ENCODE assay signal across 1 cellular context in the genomic region with DNA sequence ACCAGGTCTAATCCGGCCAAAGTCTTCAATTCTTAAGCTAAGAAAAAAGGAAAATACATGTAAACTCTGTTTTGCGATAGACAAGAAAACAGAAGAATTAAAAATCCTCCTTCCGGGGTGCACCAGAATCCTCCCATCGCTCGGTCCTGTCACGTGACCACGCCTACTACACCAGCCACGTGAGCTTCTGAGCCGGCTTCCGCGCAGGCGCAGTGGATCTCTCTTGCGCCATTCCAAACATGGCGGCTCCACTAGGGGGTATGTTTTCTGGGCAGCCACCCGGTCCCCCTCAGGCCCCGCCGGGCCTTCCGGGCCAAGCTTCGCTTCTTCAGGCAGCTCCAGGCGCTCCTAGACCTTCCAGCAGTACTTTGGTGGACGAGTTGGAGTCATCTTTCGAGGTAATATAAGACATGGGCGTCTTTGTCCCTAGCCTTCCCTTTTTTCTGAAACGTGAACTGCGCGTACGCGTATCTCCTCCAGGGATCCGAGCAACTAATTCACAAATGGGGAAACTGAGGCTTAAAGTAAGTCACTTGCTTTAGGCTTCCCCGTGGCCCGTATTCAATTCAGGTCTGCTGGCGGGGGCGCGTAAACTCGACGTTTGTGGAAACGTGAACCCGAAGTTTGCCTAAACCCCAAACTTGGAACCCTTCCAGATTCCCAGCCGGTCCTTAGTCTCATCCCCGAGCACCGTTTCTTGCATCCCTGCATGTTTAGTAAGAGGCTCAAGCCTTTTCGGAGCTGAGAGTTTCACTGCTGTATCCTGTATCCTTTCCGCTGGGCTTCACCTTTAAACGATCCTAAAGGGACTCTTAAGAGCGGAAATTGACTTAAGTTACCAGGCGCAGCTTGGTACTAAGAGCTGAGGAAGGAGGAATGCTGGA.
TF ChIP-seq lines count a peak whose summit lies in the region.

A gene with protein sequence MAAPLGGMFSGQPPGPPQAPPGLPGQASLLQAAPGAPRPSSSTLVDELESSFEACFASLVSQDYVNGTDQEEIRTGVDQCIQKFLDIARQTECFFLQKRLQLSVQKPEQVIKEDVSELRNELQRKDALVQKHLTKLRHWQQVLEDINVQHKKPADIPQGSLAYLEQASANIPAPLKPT (plus strand): TSS at position 226 of the 884 bp plus-strand sequence. CDS start 14 bp downstream, at position 240.

TF ChIP-seq in K562, 482 proteins besides CTCF, POLR2A, EP300 and RAD21 (continued from another document and continues in another):
- TF ChIP-seq, protein P1, sequence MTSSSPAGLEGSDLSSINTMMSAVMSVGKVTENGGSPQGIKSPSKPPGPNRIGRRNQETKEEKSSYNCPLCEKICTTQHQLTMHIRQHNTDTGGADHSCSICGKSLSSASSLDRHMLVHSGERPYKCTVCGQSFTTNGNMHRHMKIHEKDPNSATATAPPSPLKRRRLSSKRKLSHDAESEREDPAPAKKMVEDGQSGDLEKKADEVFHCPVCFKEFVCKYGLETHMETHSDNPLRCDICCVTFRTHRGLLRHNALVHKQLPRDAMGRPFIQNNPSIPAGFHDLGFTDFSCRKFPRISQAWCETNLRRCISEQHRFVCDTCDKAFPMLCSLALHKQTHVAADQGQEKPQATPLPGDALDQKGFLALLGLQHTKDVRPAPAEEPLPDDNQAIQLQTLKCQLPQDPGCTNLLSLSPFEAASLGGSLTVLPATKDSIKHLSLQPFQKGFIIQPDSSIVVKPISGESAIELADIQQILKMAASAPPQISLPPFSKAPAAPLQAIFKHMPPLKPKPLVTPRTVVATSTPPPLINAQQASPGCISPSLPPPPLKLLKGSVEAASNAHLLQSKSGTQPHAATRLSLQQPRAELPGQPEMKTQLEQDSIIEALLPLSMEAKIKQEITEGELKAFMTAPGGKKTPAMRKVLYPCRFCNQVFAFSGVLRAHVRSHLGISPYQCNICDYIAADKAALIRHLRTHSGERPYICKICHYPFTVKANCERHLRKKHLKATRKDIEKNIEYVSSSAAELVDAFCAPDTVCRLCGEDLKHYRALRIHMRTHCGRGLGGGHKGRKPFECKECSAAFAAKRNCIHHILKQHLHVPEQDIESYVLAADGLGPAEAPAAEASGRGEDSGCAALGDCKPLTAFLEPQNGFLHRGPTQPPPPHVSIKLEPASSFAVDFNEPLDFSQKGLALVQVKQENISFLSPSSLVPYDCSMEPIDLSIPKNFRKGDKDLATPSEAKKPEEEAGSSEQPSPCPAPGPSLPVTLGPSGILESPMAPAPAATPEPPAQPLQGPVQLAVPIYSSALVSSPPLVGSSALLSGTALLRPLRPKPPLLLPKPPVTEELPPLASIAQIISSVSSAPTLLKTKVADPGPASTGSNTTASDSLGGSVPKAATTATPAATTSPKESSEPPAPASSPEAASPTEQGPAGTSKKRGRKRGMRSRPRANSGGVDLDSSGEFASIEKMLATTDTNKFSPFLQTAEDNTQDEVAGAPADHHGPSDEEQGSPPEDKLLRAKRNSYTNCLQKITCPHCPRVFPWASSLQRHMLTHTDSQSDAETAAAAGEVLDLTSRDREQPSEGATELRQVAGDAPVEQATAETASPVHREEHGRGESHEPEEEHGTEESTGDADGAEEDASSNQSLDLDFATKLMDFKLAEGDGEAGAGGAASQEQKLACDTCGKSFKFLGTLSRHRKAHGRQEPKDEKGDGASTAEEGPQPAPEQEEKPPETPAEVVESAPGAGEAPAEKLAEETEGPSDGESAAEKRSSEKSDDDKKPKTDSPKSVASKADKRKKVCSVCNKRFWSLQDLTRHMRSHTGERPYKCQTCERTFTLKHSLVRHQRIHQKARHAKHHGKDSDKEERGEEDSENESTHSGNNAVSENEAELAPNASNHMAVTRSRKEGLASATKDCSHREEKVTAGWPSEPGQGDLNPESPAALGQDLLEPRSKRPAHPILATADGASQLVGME (CRISPR knock-in tag; IDR thresholded peaks at IDR 0.05), result no peak
- TF ChIP-seq GATAD2B (IDR thresholded peaks at IDR 0.05; ENCODE audit: borderline replicate concordance) (no peak), SNIP1 (IDR thresholded peaks at IDR 0.05; ENCODE audit: low read depth) (no peak), ESRRA (IDR thresholded peaks at IDR 0.05; ENCODE audit: borderline replicate concordance, low read depth) (no peak), CSDE1 (IDR thresholded peaks at IDR 0.05) (no peak), TEAD4 (IDR thresholded peaks at IDR 0.05; ENCODE audit: low read length) (no peak), TEAD4 (CRISPR knock-in tag; IDR thresholded peaks at IDR 0.05; ENCODE audit: borderline replicate concordance) (no peak), ATF1 (CRISPR knock-in tag; IDR thresholded peaks at IDR 0.05) (no peak), ATF1 (tag; IDR thresholded peaks at IDR 0.05) (peak; percentile 64), DACH1 (IDR thresholded peaks at IDR 0.05; ENCODE audit: partially characterized antibody) (no peak), E2F3 (CRISPR knock-in tag; IDR thresholded peaks at IDR 0.05) (no peak), ZNF146 (CRISPR knock-in tag; IDR thresholded peaks at IDR 0.05; ENCODE audit: unreplicated experiment) (no peak), SMAD1 (IDR thresholded peaks at IDR 0.05; ENCODE audit: low read depth, low read length, partially characterized antibody) (peak; percentile 63), TAF7 (tag; IDR thresholded peaks at IDR 0.05) (peak; percentile 95), ZNF239 (CRISPR knock-in tag; IDR thresholded peaks at IDR 0.05) (no peak), EHMT2 (IDR thresholded peaks at IDR 0.05) (no peak), IRF2 (CRISPR knock-in tag; IDR thresholded peaks at IDR 0.05) (no peak), ADNP (tag; IDR thresholded peaks at IDR 0.05) (0 out of 2 replicates have a peak, but pooled peaks have one; percentile 5), ZKSCAN1 (IDR thresholded peaks at IDR 0.05; ENCODE audit: low read depth, low read length) (no peak), CEBPB (tag; IDR thresholded peaks at IDR 0.05) (peak; percentile 98), ZNF785 (CRISPR knock-in tag; IDR thresholded peaks at IDR 0.05) (no peak), ZNF507 (tag; conservative IDR thresholded peaks at IDR 0.05) (no peak), ZNF165 (CRISPR knock-in tag; IDR thresholded peaks at IDR 0.05; ENCODE audit: borderline replicate concordance) (no peak), RFX7 (CRISPR knock-in tag; IDR thresholded peaks at IDR 0.05) (no peak), NCOA2 (IDR thresholded peaks at IDR 0.05; ENCODE audit: partially characterized antibody in 2 of 2) (no peak), TAF1 (IDR thresholded peaks at IDR 0.05; ENCODE audit: control insufficient read depth, extremely low read depth, insufficient read depth, low read length, severe bottlenecking) (peak; percentile 97), ELF1 (tag; IDR thresholded peaks at IDR 0.05) (peak; percentile 93), ZEB2 (IDR thresholded peaks at IDR 0.05) (no peak), MEF2A (IDR thresholded peaks at IDR 0.05; ENCODE audit: control insufficient read depth, low read depth, low read length) (no peak), MAFK (IDR thresholded peaks at IDR 0.05; ENCODE audit: low read length) (no peak), HLTF (IDR thresholded peaks at IDR 0.05) (no peak), ZNF354B (CRISPR knock-in tag; IDR thresholded peaks at IDR 0.05) (no peak), RAD51 (IDR thresholded peaks at IDR 0.05; ENCODE audit: borderline replicate concordance, low read depth) (peak; percentile 100), NFIX (CRISPR knock-in tag; IDR thresholded peaks at IDR 0.05; ENCODE audit: low read depth) (no peak), ZNF253 (CRISPR knock-in tag; conservative IDR thresholded peaks at IDR 0.05) (no peak), NR2C1 (IDR thresholded peaks at IDR 0.05) (no peak; the same call in 1 of the 2 replicates), NR2C1 (tag; IDR thresholded peaks at IDR 0.05) (0 out of 2 replicates have a peak, but pooled peaks have one; percentile 16), SMARCB1 (IDR thresholded peaks at IDR 0.05; ENCODE audit: insufficient read length, low read depth) (no peak)
- TF ChIP-seq, protein P2, sequence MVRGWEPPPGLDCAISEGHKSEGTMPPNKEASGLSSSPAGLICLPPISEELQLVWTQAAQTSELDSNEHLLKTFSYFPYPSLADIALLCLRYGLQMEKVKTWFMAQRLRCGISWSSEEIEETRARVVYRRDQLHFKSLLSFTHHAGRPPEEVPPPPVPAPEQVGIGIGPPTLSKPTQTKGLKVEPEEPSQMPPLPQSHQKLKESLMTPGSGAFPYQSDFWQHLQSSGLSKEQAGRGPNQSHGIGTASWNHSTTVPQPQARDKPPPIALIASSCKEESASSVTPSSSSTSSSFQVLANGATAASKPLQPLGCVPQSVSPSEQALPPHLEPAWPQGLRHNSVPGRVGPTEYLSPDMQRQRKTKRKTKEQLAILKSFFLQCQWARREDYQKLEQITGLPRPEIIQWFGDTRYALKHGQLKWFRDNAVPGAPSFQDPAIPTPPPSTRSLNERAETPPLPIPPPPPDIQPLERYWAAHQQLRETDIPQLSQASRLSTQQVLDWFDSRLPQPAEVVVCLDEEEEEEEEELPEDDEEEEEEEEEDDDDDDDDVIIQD (CRISPR knock-in tag; IDR thresholded peaks at IDR 0.05), result no peak
- TF ChIP-seq, protein P3, sequence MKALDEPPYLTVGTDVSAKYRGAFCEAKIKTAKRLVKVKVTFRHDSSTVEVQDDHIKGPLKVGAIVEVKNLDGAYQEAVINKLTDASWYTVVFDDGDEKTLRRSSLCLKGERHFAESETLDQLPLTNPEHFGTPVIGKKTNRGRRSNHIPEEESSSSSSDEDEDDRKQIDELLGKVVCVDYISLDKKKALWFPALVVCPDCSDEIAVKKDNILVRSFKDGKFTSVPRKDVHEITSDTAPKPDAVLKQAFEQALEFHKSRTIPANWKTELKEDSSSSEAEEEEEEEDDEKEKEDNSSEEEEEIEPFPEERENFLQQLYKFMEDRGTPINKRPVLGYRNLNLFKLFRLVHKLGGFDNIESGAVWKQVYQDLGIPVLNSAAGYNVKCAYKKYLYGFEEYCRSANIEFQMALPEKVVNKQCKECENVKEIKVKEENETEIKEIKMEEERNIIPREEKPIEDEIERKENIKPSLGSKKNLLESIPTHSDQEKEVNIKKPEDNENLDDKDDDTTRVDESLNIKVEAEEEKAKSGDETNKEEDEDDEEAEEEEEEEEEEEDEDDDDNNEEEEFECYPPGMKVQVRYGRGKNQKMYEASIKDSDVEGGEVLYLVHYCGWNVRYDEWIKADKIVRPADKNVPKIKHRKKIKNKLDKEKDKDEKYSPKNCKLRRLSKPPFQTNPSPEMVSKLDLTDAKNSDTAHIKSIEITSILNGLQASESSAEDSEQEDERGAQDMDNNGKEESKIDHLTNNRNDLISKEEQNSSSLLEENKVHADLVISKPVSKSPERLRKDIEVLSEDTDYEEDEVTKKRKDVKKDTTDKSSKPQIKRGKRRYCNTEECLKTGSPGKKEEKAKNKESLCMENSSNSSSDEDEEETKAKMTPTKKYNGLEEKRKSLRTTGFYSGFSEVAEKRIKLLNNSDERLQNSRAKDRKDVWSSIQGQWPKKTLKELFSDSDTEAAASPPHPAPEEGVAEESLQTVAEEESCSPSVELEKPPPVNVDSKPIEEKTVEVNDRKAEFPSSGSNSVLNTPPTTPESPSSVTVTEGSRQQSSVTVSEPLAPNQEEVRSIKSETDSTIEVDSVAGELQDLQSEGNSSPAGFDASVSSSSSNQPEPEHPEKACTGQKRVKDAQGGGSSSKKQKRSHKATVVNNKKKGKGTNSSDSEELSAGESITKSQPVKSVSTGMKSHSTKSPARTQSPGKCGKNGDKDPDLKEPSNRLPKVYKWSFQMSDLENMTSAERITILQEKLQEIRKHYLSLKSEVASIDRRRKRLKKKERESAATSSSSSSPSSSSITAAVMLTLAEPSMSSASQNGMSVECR (CRISPR knock-in tag; IDR thresholded peaks at IDR 0.05), result peak; percentile 82
- TF ChIP-seq, protein P4, sequence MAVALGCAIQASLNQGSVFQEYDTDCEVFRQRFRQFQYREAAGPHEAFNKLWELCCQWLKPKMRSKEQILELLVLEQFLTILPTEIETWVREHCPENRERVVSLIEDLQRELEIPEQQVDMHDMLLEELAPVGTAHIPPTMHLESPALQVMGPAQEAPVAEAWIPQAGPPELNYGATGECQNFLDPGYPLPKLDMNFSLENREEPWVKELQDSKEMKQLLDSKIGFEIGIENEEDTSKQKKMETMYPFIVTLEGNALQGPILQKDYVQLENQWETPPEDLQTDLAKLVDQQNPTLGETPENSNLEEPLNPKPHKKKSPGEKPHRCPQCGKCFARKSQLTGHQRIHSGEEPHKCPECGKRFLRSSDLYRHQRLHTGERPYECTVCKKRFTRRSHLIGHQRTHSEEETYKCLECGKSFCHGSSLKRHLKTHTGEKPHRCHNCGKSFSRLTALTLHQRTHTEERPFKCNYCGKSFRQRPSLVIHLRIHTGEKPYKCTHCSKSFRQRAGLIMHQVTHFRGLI (CRISPR knock-in tag; IDR thresholded peaks at IDR 0.05), result no peak
- TF ChIP-seq, protein P5, sequence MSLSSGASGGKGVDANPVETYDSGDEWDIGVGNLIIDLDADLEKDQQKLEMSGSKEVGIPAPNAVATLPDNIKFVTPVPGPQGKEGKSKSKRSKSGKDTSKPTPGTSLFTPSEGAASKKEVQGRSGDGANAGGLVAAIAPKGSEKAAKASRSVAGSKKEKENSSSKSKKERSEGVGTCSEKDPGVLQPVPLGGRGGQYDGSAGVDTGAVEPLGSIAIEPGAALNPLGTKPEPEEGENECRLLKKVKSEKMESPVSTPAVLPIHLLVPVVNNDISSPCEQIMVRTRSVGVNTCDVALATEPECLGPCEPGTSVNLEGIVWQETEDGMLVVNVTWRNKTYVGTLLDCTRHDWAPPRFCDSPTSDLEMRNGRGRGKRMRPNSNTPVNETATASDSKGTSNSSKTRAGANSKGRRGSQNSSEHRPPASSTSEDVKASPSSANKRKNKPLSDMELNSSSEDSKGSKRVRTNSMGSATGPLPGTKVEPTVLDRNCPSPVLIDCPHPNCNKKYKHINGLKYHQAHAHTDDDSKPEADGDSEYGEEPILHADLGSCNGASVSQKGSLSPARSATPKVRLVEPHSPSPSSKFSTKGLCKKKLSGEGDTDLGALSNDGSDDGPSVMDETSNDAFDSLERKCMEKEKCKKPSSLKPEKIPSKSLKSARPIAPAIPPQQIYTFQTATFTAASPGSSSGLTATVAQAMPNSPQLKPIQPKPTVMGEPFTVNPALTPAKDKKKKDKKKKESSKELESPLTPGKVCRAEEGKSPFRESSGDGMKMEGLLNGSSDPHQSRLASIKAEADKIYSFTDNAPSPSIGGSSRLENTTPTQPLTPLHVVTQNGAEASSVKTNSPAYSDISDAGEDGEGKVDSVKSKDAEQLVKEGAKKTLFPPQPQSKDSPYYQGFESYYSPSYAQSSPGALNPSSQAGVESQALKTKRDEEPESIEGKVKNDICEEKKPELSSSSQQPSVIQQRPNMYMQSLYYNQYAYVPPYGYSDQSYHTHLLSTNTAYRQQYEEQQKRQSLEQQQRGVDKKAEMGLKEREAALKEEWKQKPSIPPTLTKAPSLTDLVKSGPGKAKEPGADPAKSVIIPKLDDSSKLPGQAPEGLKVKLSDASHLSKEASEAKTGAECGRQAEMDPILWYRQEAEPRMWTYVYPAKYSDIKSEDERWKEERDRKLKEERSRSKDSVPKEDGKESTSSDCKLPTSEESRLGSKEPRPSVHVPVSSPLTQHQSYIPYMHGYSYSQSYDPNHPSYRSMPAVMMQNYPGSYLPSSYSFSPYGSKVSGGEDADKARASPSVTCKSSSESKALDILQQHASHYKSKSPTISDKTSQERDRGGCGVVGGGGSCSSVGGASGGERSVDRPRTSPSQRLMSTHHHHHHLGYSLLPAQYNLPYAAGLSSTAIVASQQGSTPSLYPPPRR (CRISPR knock-in tag; IDR thresholded peaks at IDR 0.05; ENCODE audit: borderline replicate concordance), result no peak
